ENCODE assay signal across 15 cellular contexts in genomic region chr12:113278141-113278540, GRCh38. TPM values are rescaled to one million over a fixed set of nuclear protein-coding genes. Genes with fewer than 3 reads are reported as not detected.
DNase-seq lines count a peak whose midpoint lies in the region; ATAC-seq, FAIRE-seq and TF ChIP-seq lines count a peak whose summit lies in the region.
"Had no signal": no experiment of that assay in that cellular context is flagged by ENCODE, and none has a peak within 500 bp of the region (broad histone marks: within the 10 kb centered on the region; RNA-seq: fewer than 3 reads in every experiment).

No MANE protein-coding gene starts in this region.

- H3K36me3 Mint-ChIP-seq in T-helper 17 cell (ENCODE audit: low read depth): peaks cover 5% of the 10 kb centered on the region
- H3K36me3 Mint-ChIP-seq in osteocyte (ENCODE audit: unreplicated experiment): peaks cover 26% of the 10 kb centered on the region
- peaks cover 6% of the 10 kb centered on the region for H3K36me3 Mint-ChIP-seq in activated CD8-positive, alpha-beta T cell treated with anti-CD3 and anti-CD28 coated beads, Interleukin-2, amount 10 ng/mL, durations not matched to agents 7 days and 5 days (ENCODE audit: low read depth)

- no peaks in the 10 kb centered on the region for H3K27me3 Mint-ChIP-seq in T-helper 17 cell
- no peaks in the 10 kb centered on the region for H3K27me3 Mint-ChIP-seq in osteocyte (ENCODE audit: unreplicated experiment)
- H3K27me3 Mint-ChIP-seq in activated CD8-positive, alpha-beta T cell treated with anti-CD3 and anti-CD28 coated beads, Interleukin-2, amount 10 ng/mL, durations not matched to agents 7 days and 5 days (ENCODE audit: low read depth): no peaks in the 10 kb centered on the region

- no peak for DNase-seq in T-helper 17 cell
- peak; percentile 48 for DNase-seq in islet precursor cell
- no peak for DNase-seq in osteocyte (ENCODE audit: extremely low spot score, unreplicated experiment)
- DNase-seq in DMS79 (lab: John Stamatoyannopoulos, UW): no peak
- no peak for DNase-seq in urothelium cell line (ENCODE audit: low spot score)
- DNase-seq in activated CD8-positive, alpha-beta T cell treated with anti-CD3 and anti-CD28 coated beads, Interleukin-2, amount 10 ng/mL, durations not matched to agents 7 days and 5 days: no peak
- DNase-seq: IMR-90, NCI-H1694, NCI-H2081, NCI-H2171, NCI-H524 treated with DMSO at 0.1 percent for 48 hours, NCI-H82 had no signal

- FAIRE-seq in urothelium cell line (lab: Jason Lieb, UNC): no peak

- H3K4me3 Mint-ChIP-seq in T-helper 17 cell: no peak overlapping the region
- H3K4me3 Mint-ChIP-seq in osteocyte (ENCODE audit: unreplicated experiment): no peak overlapping the region
- H3K4me3 Mint-ChIP-seq in activated CD8-positive, alpha-beta T cell treated with anti-CD3 and anti-CD28 coated beads, Interleukin-2, amount 10 ng/mL, durations not matched to agents 7 days and 5 days: no peak overlapping the region

- H3K4me1 Mint-ChIP-seq in T-helper 17 cell (peaks cover 2% of the 10 kb centered on the region), osteocyte (ENCODE audit: unreplicated experiment) (peaks cover 4% of the 10 kb centered on the region)
- H3K4me1 Mint-ChIP-seq in activated CD8-positive, alpha-beta T cell treated with anti-CD3 and anti-CD28 coated beads, Interleukin-2, amount 10 ng/mL, durations not matched to agents 7 days and 5 days (ENCODE audit: low read depth): peaks cover 8% of the 10 kb centered on the region

- POLR2A ChIA-PET in activated CD8-positive, alpha-beta T cell treated with anti-CD3 and anti-CD28 coated beads, Interleukin-2, amount 10 ng/mL, durations not matched to agents 7 days and 5 days (lab: Charles Lee): no interaction called here

- no peak for ATAC-seq in T-helper 17 cell
- ATAC-seq in HG03342 (IDR thresholded peaks at IDR 0.05; ENCODE audit: unreplicated experiment): no peak
- ATAC-seq in activated CD8-positive, alpha-beta T cell treated with anti-CD3 and anti-CD28 coated beads, Interleukin-2, amount 10 ng/mL, durations not matched to agents 7 days and 5 days: no peak

- CTCF ChIA-PET in activated CD8-positive, alpha-beta T cell treated with anti-CD3 and anti-CD28 coated beads, Interleukin-2, amount 10 ng/mL, durations not matched to agents 7 days and 5 days (lab: Charles Lee): no interaction called here

- no peaks in the 10 kb centered on the region for H3K9me3 Mint-ChIP-seq in osteocyte (ENCODE audit: unreplicated experiment)
- no peaks in the 10 kb centered on the region for H3K9me3 Mint-ChIP-seq in activated CD8-positive, alpha-beta T cell treated with anti-CD3 and anti-CD28 coated beads, Interleukin-2, amount 10 ng/mL, durations not matched to agents 7 days and 5 days (ENCODE audit: insufficient read depth)

- H3K27ac Mint-ChIP-seq in T-helper 17 cell: peak overlapping the region; percentile 69
- H3K27ac Mint-ChIP-seq in osteocyte (ENCODE audit: unreplicated experiment): peak overlapping the region; percentile 28
- no peak overlapping the region for H3K27ac Mint-ChIP-seq in activated CD8-positive, alpha-beta T cell treated with anti-CD3 and anti-CD28 coated beads, Interleukin-2, amount 10 ng/mL, durations not matched to agents 7 days and 5 days

- TF ChIP-seq CTCF in osteocyte (IDR thresholded peaks at IDR 0.05): no peak

- H3K9me3 ChIP-seq in T-helper 17 cell (ENCODE audit: control insufficient read depth, low read length, poor library complexity, severe bottlenecking): no peaks in the 10 kb centered on the region
- H3K9me3 ChIP-seq: BLaER1, SJSA1 had no signal

RNA-seq across cellular contexts. Expression of gene SLC8B1, which starts 56.8 kb away (rescaled TPM):
- 10 to 100 TPM; 58.6 to 66.0 TPM for total RNA-seq in T-helper 17 cell
- total RNA-seq in osteocyte: 41.0 and 45.6 TPM in 2 replicates
- total RNA-seq in activated CD8-positive, alpha-beta T cell treated with anti-CD3 and anti-CD28 coated beads, Interleukin-2, amount 10 ng/mL, durations not matched to agents 7 days and 5 days: 10 to 100 TPM; 23.8 to 24.7 TPM

RNA-seq across cellular contexts. Expression of gene TPCN1, which starts 56.9 kb away (rescaled TPM):
- total RNA-seq in T-helper 17 cell: 10 to 100 TPM; 39.9 to 59.0 TPM
- total RNA-seq in osteocyte: 74.6 and 80.6 TPM in 2 replicates
- 10 to 100 TPM; 13.7 to 16.1 TPM for total RNA-seq in activated CD8-positive, alpha-beta T cell treated with anti-CD3 and anti-CD28 coated beads, Interleukin-2, amount 10 ng/mL, durations not matched to agents 7 days and 5 days
